In genomic region chr7:148356303-148356702, GRCh38 we compare ENCODE assay signal across 11 cellular contexts.
"Had no signal": no experiment of that assay in that cellular context is flagged by ENCODE, and none has a peak within 500 bp of the region (broad histone marks: within the 10 kb centered on the region; RNA-seq: fewer than 3 reads in every experiment).

No MANE protein-coding gene starts in this region.

- DNase-seq: activated CD4-positive, alpha-beta T cell treated with anti-CD3 and anti-CD28 coated beads for 48 hours; activated naive CD4-positive, alpha-beta T cell treated with anti-CD3 and anti-CD28 coated beads, Interleukin-2, amount 10 ng/mL, durations not matched to agents 7 days and 5 days; effector memory CD4-positive, alpha-beta T cell; immature natural killer cell; posterior cingulate gyrus; stimulated activated CD4-positive, alpha-beta T cell treated with anti-CD3 and anti-CD28 coated beads, Interleukin-2, amount 100 ng/mL, for 48 hours; stimulated activated naive CD4-positive, alpha-beta T cell treated with Interleukin-2 at 50 U/mL for 16 hours had no signal

- H3K9me3 Mint-ChIP-seq: activated naive CD4-positive, alpha-beta T cell treated with anti-CD3 and anti-CD28 coated beads, Interleukin-2, amount 10 ng/mL, durations not matched to agents 7 days and 5 days; immature natural killer cell had no signal

- H3K4me3 Mint-ChIP-seq: activated naive CD4-positive, alpha-beta T cell treated with anti-CD3 and anti-CD28 coated beads, Interleukin-2, amount 10 ng/mL, durations not matched to agents 7 days and 5 days; activated T-helper 17 cell treated with anti-CD3 and anti-CD28 coated beads, Interleukin-2, amount 50 U/mL, for 72 hours; immature natural killer cell; neural progenitor cell; WTC11 had no signal

- H3K27ac Mint-ChIP-seq: activated naive CD4-positive, alpha-beta T cell treated with anti-CD3 and anti-CD28 coated beads, Interleukin-2, amount 10 ng/mL, durations not matched to agents 7 days and 5 days; activated T-helper 17 cell treated with anti-CD3 and anti-CD28 coated beads, Interleukin-2, amount 50 U/mL, for 72 hours; immature natural killer cell; neural progenitor cell; WTC11 had no signal

- H3K4me1 Mint-ChIP-seq: activated naive CD4-positive, alpha-beta T cell treated with anti-CD3 and anti-CD28 coated beads, Interleukin-2, amount 10 ng/mL, durations not matched to agents 7 days and 5 days; activated T-helper 17 cell treated with anti-CD3 and anti-CD28 coated beads, Interleukin-2, amount 50 U/mL, for 72 hours; immature natural killer cell had no signal

- ATAC-seq: activated T-helper 17 cell treated with anti-CD3 and anti-CD28 coated beads, Interleukin-2, amount 50 U/mL, for 72 hours; WTC11 had no signal

- H3K27me3 Mint-ChIP-seq: brain had no signal

- H3K36me3 Mint-ChIP-seq: activated naive CD4-positive, alpha-beta T cell treated with anti-CD3 and anti-CD28 coated beads, Interleukin-2, amount 10 ng/mL, durations not matched to agents 7 days and 5 days; immature natural killer cell had no signal
